8 cellular contexts compared by ENCODE assay signal in genomic region chr17:40364121-40364861, GRCh38. TPM values are rescaled to one million over a fixed set of nuclear protein-coding genes. Genes with fewer than 3 reads are reported as not detected.
DNase-seq lines count a peak whose midpoint lies in the region; ATAC-seq lines count a peak whose summit lies in the region.

A gene with protein sequence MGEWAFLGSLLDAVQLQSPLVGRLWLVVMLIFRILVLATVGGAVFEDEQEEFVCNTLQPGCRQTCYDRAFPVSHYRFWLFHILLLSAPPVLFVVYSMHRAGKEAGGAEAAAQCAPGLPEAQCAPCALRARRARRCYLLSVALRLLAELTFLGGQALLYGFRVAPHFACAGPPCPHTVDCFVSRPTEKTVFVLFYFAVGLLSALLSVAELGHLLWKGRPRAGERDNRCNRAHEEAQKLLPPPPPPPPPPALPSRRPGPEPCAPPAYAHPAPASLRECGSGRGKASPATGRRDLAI (minus strand): TSS chr17:40364737. CDS start chr17:40363815, 922 bp downstream.

- ATAC-seq in stimulated activated naive CD8-positive, alpha-beta T cell treated with anti-CD3 and anti-CD28 coated beads, Interleukin-15, amount 100 ng/mL, for 72 hours: no peak
- ATAC-seq in HG03135 (IDR thresholded peaks at IDR 0.05; ENCODE audit: unreplicated experiment): no peak

- no peaks in the 10 kb centered on the region for H3K36me3 ChIP-seq in iPS-20b (ENCODE audit: insufficient read depth, low read depth, low read length)

- H3K9ac ChIP-seq in iPS-20b (ENCODE audit: low read depth, low read length): no peak within 1 kb of the TSS; the same call in 1 of the 2 replicates

- H3K9me3 ChIP-seq in iPS-20b (ENCODE audit: insufficient read depth, low read depth, low read length): no peaks in the 10 kb centered on the region

- no peak for DNase-seq in T-helper 1 cell
- no peak for DNase-seq in activated naive CD8-positive, alpha-beta T cell treated with anti-CD3 and anti-CD28 coated beads for 36 hours
- no peak for DNase-seq in stimulated activated naive CD8-positive, alpha-beta T cell treated with anti-CD3 and anti-CD28 coated beads, Interleukin-15, amount 100 ng/mL, for 72 hours
- no peak for DNase-seq in hippocampal formation (lab: John Stamatoyannopoulos, UW)
- DNase-seq in cerebellar nuclear complex (lab: John Stamatoyannopoulos, UW): no peak

- no peaks in the 10 kb centered on the region for H3K9me3 Mint-ChIP-seq in T-helper 1 cell treated with Interleukin-12 subunit alpha and Interleukin-12 subunit beta and Interleukin-4 antibody, amounts not matched to agents 30 μg/mL and 1 μg/mL, for 36 hours
- no peaks in the 10 kb centered on the region for H3K9me3 Mint-ChIP-seq in activated naive CD8-positive, alpha-beta T cell treated with anti-CD3 and anti-CD28 coated beads for 36 hours
- no peaks in the 10 kb centered on the region for H3K9me3 Mint-ChIP-seq in stimulated activated naive CD8-positive, alpha-beta T cell treated with anti-CD3 and anti-CD28 coated beads, Interleukin-15, amount 100 ng/mL, for 72 hours

- no peak within 1 kb of the TSS for H3K27ac Mint-ChIP-seq in T-helper 1 cell treated with Interleukin-12 subunit alpha and Interleukin-12 subunit beta and Interleukin-4 antibody, amounts not matched to agents 30 μg/mL and 1 μg/mL, for 36 hours
- no peak within 1 kb of the TSS for H3K27ac Mint-ChIP-seq in activated naive CD8-positive, alpha-beta T cell treated with anti-CD3 and anti-CD28 coated beads for 36 hours
- H3K27ac Mint-ChIP-seq in stimulated activated naive CD8-positive, alpha-beta T cell treated with anti-CD3 and anti-CD28 coated beads, Interleukin-15, amount 100 ng/mL, for 72 hours: no peak within 1 kb of the TSS

- peaks cover 43% of the 10 kb centered on the region for H3K27me3 ChIP-seq in iPS-20b (ENCODE audit: insufficient read depth, low read length)

- H3K27me3 Mint-ChIP-seq in T-helper 1 cell treated with Interleukin-12 subunit alpha and Interleukin-12 subunit beta and Interleukin-4 antibody, amounts not matched to agents 30 μg/mL and 1 μg/mL, for 36 hours (ENCODE audit: low read depth): peaks cover 13% of the 10 kb centered on the region
- peaks cover 33% of the 10 kb centered on the region for H3K27me3 Mint-ChIP-seq in activated naive CD8-positive, alpha-beta T cell treated with anti-CD3 and anti-CD28 coated beads for 36 hours
- H3K27me3 Mint-ChIP-seq in stimulated activated naive CD8-positive, alpha-beta T cell treated with anti-CD3 and anti-CD28 coated beads, Interleukin-15, amount 100 ng/mL, for 72 hours: peaks cover 44% of the 10 kb centered on the region

- peaks cover 8% of the 10 kb centered on the region for H3K4me1 Mint-ChIP-seq in T-helper 1 cell treated with Interleukin-12 subunit alpha and Interleukin-12 subunit beta and Interleukin-4 antibody, amounts not matched to agents 30 μg/mL and 1 μg/mL, for 36 hours (ENCODE audit: low read depth)
- peaks cover 6% of the 10 kb centered on the region for H3K4me1 Mint-ChIP-seq in activated naive CD8-positive, alpha-beta T cell treated with anti-CD3 and anti-CD28 coated beads for 36 hours
- H3K4me1 Mint-ChIP-seq in stimulated activated naive CD8-positive, alpha-beta T cell treated with anti-CD3 and anti-CD28 coated beads, Interleukin-15, amount 100 ng/mL, for 72 hours: peaks cover 46% of the 10 kb centered on the region

- peak within 1 kb of the TSS; percentile 72 for H3K4me3 Mint-ChIP-seq in T-helper 1 cell treated with Interleukin-12 subunit alpha and Interleukin-12 subunit beta and Interleukin-4 antibody, amounts not matched to agents 30 μg/mL and 1 μg/mL, for 36 hours
- H3K4me3 Mint-ChIP-seq in activated naive CD8-positive, alpha-beta T cell treated with anti-CD3 and anti-CD28 coated beads for 36 hours: peak within 1 kb of the TSS; percentile 73
- peak within 1 kb of the TSS; percentile 80 to 84 for H3K4me3 Mint-ChIP-seq in stimulated activated naive CD8-positive, alpha-beta T cell treated with anti-CD3 and anti-CD28 coated beads, Interleukin-15, amount 100 ng/mL, for 72 hours

- H3K27ac ChIP-seq in iPS-20b (ENCODE audit: low read length): no peak within 1 kb of the TSS

- H3K4me3 ChIP-seq in iPS-20b (ENCODE audit: low read length): peak within 1 kb of the TSS; percentile 56

- H3K36me3 Mint-ChIP-seq in T-helper 1 cell treated with Interleukin-12 subunit alpha and Interleukin-12 subunit beta and Interleukin-4 antibody, amounts not matched to agents 30 μg/mL and 1 μg/mL, for 36 hours (ENCODE audit: low read depth): no peaks in the 10 kb centered on the region
- H3K36me3 Mint-ChIP-seq in activated naive CD8-positive, alpha-beta T cell treated with anti-CD3 and anti-CD28 coated beads for 36 hours: no peaks in the 10 kb centered on the region

- peaks cover 10% of the 10 kb centered on the region for H3K4me1 ChIP-seq in iPS-20b (ENCODE audit: insufficient read depth, low read length)

RNA-seq across cellular contexts. Expression of the gene that starts here (rescaled TPM):
- not detected for total RNA-seq in activated naive CD8-positive, alpha-beta T cell treated with anti-CD3 and anti-CD28 coated beads for 36 hours
